ENCODE assay signal across 9 cellular contexts in genomic region chr1:209150114-209150513, GRCh38.
DNase-seq lines count a peak whose midpoint lies in the region; ATAC-seq, FAIRE-seq and TF ChIP-seq lines count a peak whose summit lies in the region.
"Had no signal": no experiment of that assay in that cellular context is flagged by ENCODE, and none has a peak within 500 bp of the region (broad histone marks: within the 10 kb centered on the region; RNA-seq: fewer than 3 reads in every experiment).

No MANE protein-coding gene starts in this region.

- no peak for FAIRE-seq in A549 (lab: Jason Lieb, UNC)

- intact Hi-C loops in spleen (cut with DNase I; ENCODE audit: low total_unique reads), result no loop called here

- H3K4me1 ChIP-seq in A549 (no peaks in the 10 kb centered on the region), spleen (no peaks in the 10 kb centered on the region)

- no peaks in the 10 kb centered on the region for H3K27me3 ChIP-seq in spleen (replicated peaks in 1 of 7)

- TF ChIP-seq EP300 in A549 (IDR thresholded peaks at IDR 0.05), result no peak

- WGBS in A549 (ENCODE audit: missing lambda C conversion rate), result 4% methylated on average over 3 of the region's 3 CpGs
- 29 to 47% (median 34%) methylated on average over 3 of the region's 3 CpGs for WGBS in spleen, 5 donors

- H3K36me3 ChIP-seq in SK-N-MC (ENCODE audit: insufficient read depth, low read length), result no peaks in the 10 kb centered on the region
- no peaks in the 10 kb centered on the region for H3K36me3 ChIP-seq in spleen

- TF ChIP-seq RAD21 in A549 (conservative IDR thresholded peaks at IDR 0.05 in 1 of 2, IDR thresholded peaks at IDR 0.05 in 1 of 2), result no peak

- H3K4me3 ChIP-seq in A549 (no peak overlapping the region), SK-N-MC (no peak overlapping the region), spleen (no peak overlapping the region)

- ATAC-seq in A549 (no peak), GM21723 (IDR thresholded peaks at IDR 0.05; ENCODE audit: unreplicated experiment) (no peak)

- TF ChIP-seq CTCF in A549 (IDR thresholded peaks at IDR 0.05) (no peak), spleen (IDR thresholded peaks at IDR 0.05 in 8 of 11, conservative IDR thresholded peaks at IDR 0.05 in 3 of 11) (no peak)

- no peak overlapping the region for H3K9ac ChIP-seq in SK-N-MC (ENCODE audit: insufficient read length)

- TF ChIP-seq POLR2A in A549 (IDR thresholded peaks at IDR 0.05; ENCODE audit: low read length), result no peak
- no peak for TF ChIP-seq POLR2A in spleen (IDR thresholded peaks at IDR 0.05)

- H3K27ac ChIP-seq in A549, result no peak overlapping the region
- H3K27ac ChIP-seq in SK-N-MC, result no peak overlapping the region
- no peak overlapping the region for H3K27ac ChIP-seq in spleen

- no peak overlapping the region for H3K4me2 ChIP-seq in A549

- DNase-seq in A549 (ENCODE audit: low read depth in 1 of 2, low spot score in 1 of 2) (peak in 1 of 2 experiments; percentile 24), HK-2 (ENCODE audit: unreplicated experiment) (peak; percentile 19), SK-N-MC (ENCODE audit: low read depth, low spot score) (peak; percentile 2), foreskin melanocyte (peak; percentile 27), NCI-H2107 (lab: John Stamatoyannopoulos, UW) (no peak), dedifferentiated amniotic fluid mesenchymal stem cell (ENCODE audit: extremely low spot score) (no peak), spleen (no peak)
- DNase-seq: NCI-H510A treated with DMSO at 0.1 percent for 48 hours had no signal

- POLR2A ChIA-PET in A549 (lab: Yijun Ruan, JAX), result no interaction called here

- H3K9me3 ChIP-seq in A549 (no peaks in the 10 kb centered on the region), SK-N-MC (ENCODE audit: low read depth, low read length) (no peaks in the 10 kb centered on the region), spleen (no peaks in the 10 kb centered on the region)

- CTCF ChIA-PET in A549 (lab: Yijun Ruan, JAX), result no interaction called here

TF ChIP-seq in A549, 52 proteins besides CTCF, POLR2A, EP300 and RAD21:
- TF ChIP-seq CEBPB (IDR thresholded peaks at IDR 0.05) (0 out of 4 replicates have a peak, but pooled peaks of 1 of the 2 experiments have one; percentile 23), FOXS1 (CRISPR knock-in tag; IDR thresholded peaks at IDR 0.05) (no peak), REST (IDR thresholded peaks at IDR 0.05) (peak; percentile 79), EHMT2 (IDR thresholded peaks at IDR 0.05; ENCODE audit: low read depth) (0 out of 2 replicates have a peak, but pooled peaks have one; percentile 18), HDAC2 (IDR thresholded peaks at IDR 0.05) (no peak), ZNF302 (CRISPR knock-in tag; IDR thresholded peaks at IDR 0.05) (no peak)

Comparison
In these comparisons a context has a peak if more than half of its experiments do, and no peak if none do; other contexts are left out.
1. DNase-seq: peak in HK-2 (single experiment), SK-N-MC (single experiment) and foreskin melanocyte (single experiment); none in NCI-H2107 (single experiment), dedifferentiated amniotic fluid mesenchymal stem cell (single experiment) and spleen (single experiment).